ENCODE assay signal across 8 cellular contexts in the genomic region with DNA sequence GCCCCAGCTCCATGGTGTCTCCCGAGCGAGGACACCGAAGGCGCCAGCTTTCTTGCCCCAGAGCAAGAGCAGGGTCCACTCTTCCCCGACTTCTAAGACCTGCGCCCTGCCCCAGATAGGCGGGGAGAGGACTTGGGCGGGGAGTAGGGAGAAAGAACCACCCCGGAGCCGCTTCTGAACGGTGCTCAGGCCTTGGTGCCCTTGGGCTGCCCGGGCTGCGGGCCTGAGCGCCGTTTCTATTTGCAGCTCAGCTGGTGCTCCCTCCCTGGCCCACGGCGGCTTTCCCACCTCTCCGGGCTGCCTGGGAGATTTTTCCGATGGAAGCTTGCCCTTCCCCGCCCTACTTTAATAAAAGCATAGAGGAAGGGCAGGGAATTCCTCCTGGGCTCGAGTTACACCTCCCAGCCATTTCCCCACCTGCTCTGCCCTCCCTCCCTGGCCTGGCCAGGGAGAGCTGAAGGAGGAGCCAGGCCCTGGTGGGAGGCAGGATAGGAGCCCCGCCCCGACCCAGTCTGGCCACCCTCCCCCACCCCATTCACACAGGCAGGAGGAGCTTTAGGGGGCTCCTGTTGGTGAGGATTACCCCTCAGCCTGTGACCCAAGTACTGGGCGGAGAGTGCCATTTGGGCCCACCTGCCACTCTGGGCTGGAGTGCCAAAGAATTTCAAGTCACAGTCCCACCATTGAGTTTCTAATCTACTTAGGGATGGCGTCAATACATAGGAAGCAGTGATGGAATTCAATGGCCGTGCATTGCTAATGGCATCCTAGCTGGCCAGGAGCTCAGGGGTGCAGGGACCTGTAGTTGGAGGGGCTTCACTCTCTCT.
A peak's percentile ranks its signal among the peaks of the same experiment; 100 is the strongest.
DNase-seq lines count a peak whose midpoint lies in the region; ATAC-seq and TF ChIP-seq lines count a peak whose summit lies in the region.

No MANE protein-coding gene starts in this region.

- H3K4me3 Mint-ChIP-seq in stimulated activated effector memory CD8-positive, alpha-beta T cell treated with anti-CD3 and anti-CD28 coated beads, Interleukin-12 subunit alpha, Interleukin-12 subunit beta, amount 100 ng/mL, for 72 hours = peak overlapping the region; percentile 80

- H3K27ac Mint-ChIP-seq in stimulated activated effector memory CD8-positive, alpha-beta T cell treated with anti-CD3 and anti-CD28 coated beads, Interleukin-12 subunit alpha, Interleukin-12 subunit beta, amount 100 ng/mL, for 72 hours = no peak overlapping the region

- no peak for TF ChIP-seq CTCF in astrocyte of the spinal cord (IDR thresholded peaks at IDR 0.05; ENCODE audit: low read depth, low read length)

- H3K4me1 Mint-ChIP-seq in stimulated activated effector memory CD8-positive, alpha-beta T cell treated with anti-CD3 and anti-CD28 coated beads, Interleukin-12 subunit alpha, Interleukin-12 subunit beta, amount 100 ng/mL, for 72 hours = peaks cover 9% of the 10 kb centered on the region

- no peaks in the 10 kb centered on the region for H3K9me3 Mint-ChIP-seq in stimulated activated effector memory CD8-positive, alpha-beta T cell treated with anti-CD3 and anti-CD28 coated beads, Interleukin-12 subunit alpha, Interleukin-12 subunit beta, amount 100 ng/mL, for 72 hours

- H3K4me3 ChIP-seq in astrocyte of the spinal cord (ENCODE audit: low read depth, low read length) = peak overlapping the region; percentile 49

- H3K36me3 Mint-ChIP-seq in stimulated activated effector memory CD8-positive, alpha-beta T cell treated with anti-CD3 and anti-CD28 coated beads, Interleukin-12 subunit alpha, Interleukin-12 subunit beta, amount 100 ng/mL, for 72 hours = peaks cover 5% of the 10 kb centered on the region

- in situ Hi-C loops in astrocyte of the spinal cord (cut with HindIII; ENCODE audit: low sequenced_read_pairs) = no loop called here

- ATAC-seq in stimulated activated effector memory CD8-positive, alpha-beta T cell treated with anti-CD3 and anti-CD28 coated beads, Interleukin-12 subunit alpha, Interleukin-12 subunit beta, amount 100 ng/mL, for 72 hours = no peak
- ATAC-seq in HG02588 (IDR thresholded peaks at IDR 0.05; ENCODE audit: unreplicated experiment) = no peak
- no peak for ATAC-seq in GM19328 (IDR thresholded peaks at IDR 0.05; ENCODE audit: unreplicated experiment)

- peak; percentile 31 for DNase-seq in DMS153 (lab: John Stamatoyannopoulos, UW)
- DNase-seq in DMS153 treated with DMSO at 0.1 percent for 48 hours (lab: John Stamatoyannopoulos, UW; ENCODE audit: unreplicated experiment) = no peak
- no peak for DNase-seq in astrocyte of the spinal cord (ENCODE audit: low read depth, low spot score)
- DNase-seq in iPS-NIHi11 (ENCODE audit: low spot score) = peak; percentile 89
- no peak for DNase-seq in stimulated activated effector memory CD8-positive, alpha-beta T cell treated with anti-CD3 and anti-CD28 coated beads, Interleukin-12 subunit alpha, Interleukin-12 subunit beta, amount 100 ng/mL, for 72 hours (ENCODE audit: low spot score in 2 of 2)
- no peak for DNase-seq in midbrain (lab: John Stamatoyannopoulos, UW)

Comparison
In these comparisons a context has a peak if more than half of its experiments do, and no peak if none do; other contexts are left out.
1. DNase-seq: peak in DMS153 (single experiment) and iPS-NIHi11 (single experiment); none in DMS153 treated with DMSO at 0.1 percent for 48 hours (single experiment), astrocyte of the spinal cord (single experiment), stimulated activated effector memory CD8-positive, alpha-beta T cell treated with anti-CD3 and anti-CD28 coated beads, Interleukin-12 subunit alpha, Interleukin-12 subunit beta, amount 100 ng/mL, for 72 hours (0 of 2) and midbrain (single experiment).